In genomic region chr18:31591628-31592027, GRCh38 we compare ENCODE assay signal across 16 cellular contexts. TPM values are rescaled to one million over a fixed set of nuclear protein-coding genes. Genes with fewer than 3 reads are reported as not detected.
DNase-seq lines count a peak whose midpoint lies in the region; ATAC-seq and TF ChIP-seq lines count a peak whose summit lies in the region.
"Had no signal": no experiment of that assay in that cellular context is flagged by ENCODE, and none has a peak within 500 bp of the region (broad histone marks: within the 10 kb centered on the region; RNA-seq: fewer than 3 reads in every experiment).

TSS of gene TTR (plus strand) at chr18:31591877. CDS start at chr18:31591903, 26 bp downstream.

- H3K4me3 Mint-ChIP-seq in progenitor cell of endocrine pancreas (ENCODE audit: low read depth): peak within 1 kb of the TSS; percentile 37
- H3K4me3 Mint-ChIP-seq: CD4-positive, alpha-beta memory T cell had no signal

- no peak for ATAC-seq in GM21825 (IDR thresholded peaks at IDR 0.05; ENCODE audit: unreplicated experiment)

- peaks cover 47% of the 10 kb centered on the region for H3K4me1 Mint-ChIP-seq in progenitor cell of endocrine pancreas (ENCODE audit: low read depth)
- H3K4me1 Mint-ChIP-seq: CD4-positive, alpha-beta memory T cell had no signal

- H3K27ac ChIP-seq in hepatocyte (peak within 1 kb of the TSS; percentile 17), vagina (no peak within 1 kb of the TSS), tibial artery (no peak within 1 kb of the TSS)
- H3K27ac ChIP-seq: PC-9 had no signal

- peaks cover 4% of the 10 kb centered on the region for H3K36me3 Mint-ChIP-seq in progenitor cell of endocrine pancreas (ENCODE audit: insufficient read depth)
- H3K36me3 Mint-ChIP-seq: CD4-positive, alpha-beta memory T cell had no signal

- intact Hi-C loops in vagina (cut with DNase I): no loop called here
- intact Hi-C loops in tibial artery (cut with DNase I; ENCODE audit: low total_unique reads): no loop called here

- H3K27me3 Mint-ChIP-seq in progenitor cell of endocrine pancreas: no peaks in the 10 kb centered on the region

- DNase-seq in NCI-H69 (lab: John Stamatoyannopoulos, UW): peak; percentile 53
- peak; percentile 67 for DNase-seq in hepatocyte (ENCODE audit: low spot score)
- DNase-seq in mucosa of gallbladder (ENCODE audit: low spot score): peak; percentile 57
- DNase-seq in progenitor cell of endocrine pancreas (ENCODE audit: low spot score, unreplicated experiment): no peak
- DNase-seq in stimulated activated naive CD4-positive, alpha-beta T cell (lab: John Stamatoyannopoulos, UW): no peak
- DNase-seq in vagina (ENCODE audit: extremely low spot score in 2 of 2): no peak
- no peak for DNase-seq in tibial artery
- DNase-seq: BE2C; CD4-positive, alpha-beta memory T cell; GF-D8; NCI-H187 treated with DMSO at 0.1 percent for 48 hours; NCI-H2171 treated with DMSO at 0.1 percent for 48 hours; NCI-H510A treated with DMSO at 0.1 percent for 48 hours; PC-9 had no signal

- no peaks in the 10 kb centered on the region for H3K79me2 ChIP-seq in hepatocyte

- H3K36me3 ChIP-seq in hepatocyte (replicated peaks; ENCODE audit: insufficient read depth, low read depth) (peaks cover 3% of the 10 kb centered on the region), vagina (no peaks in the 10 kb centered on the region), tibial artery (no peaks in the 10 kb centered on the region)
- H3K36me3 ChIP-seq: BE2C had no signal

- TF ChIP-seq POLR2A in vagina (IDR thresholded peaks at IDR 0.05): no peak

- WGBS in hepatocyte (ENCODE audit: low lambda C conversion rate, missing lambda C conversion rate): 54% methylated on average over 5 of the region's 5 CpGs

- H3K9me2 ChIP-seq in hepatocyte (replicated peaks; ENCODE audit: insufficient read depth): no peaks in the 10 kb centered on the region

- H3K4me3 ChIP-seq in hepatocyte (no peak within 1 kb of the TSS), vagina (no peak within 1 kb of the TSS), tibial artery (no peak within 1 kb of the TSS)
- H3K4me3 ChIP-seq: PC-9 had no signal

- no peak within 1 kb of the TSS for H2AFZ ChIP-seq in hepatocyte
- H2AFZ ChIP-seq: PC-9 had no signal

- H3K27ac Mint-ChIP-seq in progenitor cell of endocrine pancreas: peak within 1 kb of the TSS; percentile 29

- peaks cover 9% of the 10 kb centered on the region for H3K9me3 Mint-ChIP-seq in progenitor cell of endocrine pancreas (ENCODE audit: low read depth)
- H3K9me3 Mint-ChIP-seq: CD4-positive, alpha-beta memory T cell had no signal

- H3K4me1 ChIP-seq in hepatocyte (ENCODE audit: insufficient read depth) (peaks cover 31% of the 10 kb centered on the region), vagina (no peaks in the 10 kb centered on the region), tibial artery (no peaks in the 10 kb centered on the region)
- H3K4me1 ChIP-seq: BE2C had no signal

- H3K27me3 ChIP-seq in hepatocyte: no peaks in the 10 kb centered on the region
- no peaks in the 10 kb centered on the region for H3K27me3 ChIP-seq in vagina
- H3K27me3 ChIP-seq in tibial artery: no peaks in the 10 kb centered on the region
- H3K27me3 ChIP-seq: BE2C had no signal

- TF ChIP-seq CTCF in hepatocyte (IDR thresholded peaks at IDR 0.05; ENCODE audit: poor library complexity) (no peak), progenitor cell of endocrine pancreas (IDR thresholded peaks at IDR 0.05; ENCODE audit: unreplicated experiment) (no peak), vagina (IDR thresholded peaks at IDR 0.05) (no peak), tibial artery (IDR thresholded peaks at IDR 0.05) (no peak)

- H3K4me2 ChIP-seq in hepatocyte: peak within 1 kb of the TSS; percentile 65
- H3K4me2 ChIP-seq: PC-9 had no signal

- H3K9me3 ChIP-seq in hepatocyte (ENCODE audit: low read depth) (no peaks in the 10 kb centered on the region), vagina (no peaks in the 10 kb centered on the region), tibial artery (no peaks in the 10 kb centered on the region)
- H3K9me3 ChIP-seq: BE2C had no signal

- no peaks in the 10 kb centered on the region for H4K20me1 ChIP-seq in hepatocyte (ENCODE audit: insufficient read depth, poor library complexity, severe bottlenecking)

RNA-seq across cellular contexts. Expression of gene TTR, which starts in this region (rescaled TPM):
- total RNA-seq in hepatocyte: 2,638 and 3,184 TPM in 2 replicates
- polyA plus RNA-seq in hepatocyte: 3,342 and 4,943 TPM in 2 replicates
- total RNA-seq in mucosa of gallbladder: 159 TPM
- 150 and 157 TPM in 2 replicates for total RNA-seq in progenitor cell of endocrine pancreas
- not detected for total RNA-seq in vagina
- total RNA-seq: CD4-positive, alpha-beta memory T cell; PC-9 had no signal
- polyA plus RNA-seq: AG04450; CD4-positive, alpha-beta memory T cell had no signal

Comparison
In these comparisons a context has a peak if more than half of its experiments do, and no peak if none do; other contexts are left out.
1. RNA of gene TTR (total RNA-seq): 2,638 to 3,184 TPM in hepatocyte, 159 TPM in mucosa of gallbladder (single experiment) and 150 to 157 TPM in progenitor cell of endocrine pancreas; not detected in vagina (single experiment); every median in the first group is over 100 times any median in the second.
2. RNA of gene TTR (total RNA-seq): 2,638 to 3,184 TPM in hepatocyte; 159 TPM in mucosa of gallbladder (single experiment) and 150 to 157 TPM in progenitor cell of endocrine pancreas; every median in the first group is over 10 times any median in the second.
3. DNase-seq: peak in NCI-H69 (single experiment), hepatocyte (single experiment) and mucosa of gallbladder (single experiment); none in progenitor cell of endocrine pancreas (single experiment), stimulated activated naive CD4-positive, alpha-beta T cell (0 of 6), vagina (0 of 2) and tibial artery (0 of 2).